In the genomic region with DNA sequence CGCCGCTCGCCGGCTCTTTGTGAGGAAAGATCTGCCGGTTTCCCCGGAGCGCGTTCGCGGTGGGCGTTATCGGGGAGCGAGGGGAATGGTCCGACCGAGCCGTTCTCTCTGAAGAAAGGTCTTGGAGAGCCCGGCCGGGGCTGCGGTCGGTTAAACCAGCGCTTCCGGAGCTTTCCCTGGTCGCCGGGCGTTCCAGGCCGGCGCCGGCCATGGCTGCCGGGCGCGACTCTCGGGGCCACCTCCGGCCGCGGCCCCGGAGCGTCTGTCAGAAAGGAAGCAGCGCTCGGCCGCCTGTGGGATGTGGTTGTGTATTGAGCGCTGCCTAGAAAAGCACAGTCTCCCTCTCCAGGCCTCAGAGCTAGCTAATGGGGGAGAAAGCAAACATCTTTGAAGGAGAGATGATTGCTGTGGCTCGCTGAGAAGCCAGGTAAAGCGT, we compare ENCODE assay signal across 8 cellular contexts. TPM values are rescaled to one million over a fixed set of nuclear protein-coding genes. Genes with fewer than 3 reads are reported as not detected.
DNase-seq lines count a peak whose midpoint lies in the region; FAIRE-seq and TF ChIP-seq lines count a peak whose summit lies in the region.

No MANE protein-coding gene starts in this region.

- intact Hi-C loops in kidney (cut with DNase I), result no loop called here

- H3K9ac ChIP-seq in kidney (ENCODE audit: low read length in 2 of 2), result peak overlapping the region; percentile 94 to 95

- peak overlapping the region; percentile 93 to 97 for H3K27ac ChIP-seq in kidney (ENCODE audit: low read depth in 2 of 2, low read length in 2 of 2)

- DNase-seq in GM12865 (ENCODE audit: low read depth), result peak; percentile 88
- DNase-seq in HEK293T (ENCODE audit: extremely low spot score), result peak; percentile 40
- peak; percentile 54 for DNase-seq in NCI-H1092 treated with DMSO at 0.1 percent for 48 hours (lab: John Stamatoyannopoulos, UW)
- peak; percentile 25 for DNase-seq in activated CD4-positive, CD25-positive, alpha-beta regulatory T cell treated with anti-CD3 and anti-CD28 coated beads, Interleukin-2, amount 50 U/mL, for 16 hours (ENCODE audit: low read depth, low spot score)
- DNase-seq in cerebellar cortex (ENCODE audit: low spot score), result peak; percentile 66
- peak; percentile 90 for DNase-seq in kidney
- peak; percentile 17 to 36 for DNase-seq in stimulated activated CD4-positive, alpha-beta T cell treated with anti-CD3 and anti-CD28 coated beads, Interleukin-12 subunit alpha, Interleukin-12 subunit beta, amount 100 ng/mL, for 24 hours (ENCODE audit: low read depth in 2 of 2)
- no peak for DNase-seq in DMS153 (lab: John Stamatoyannopoulos, UW)

- H3K4me3 ChIP-seq in GM12865 (ENCODE audit: low read depth, low read length), result peak overlapping the region; percentile 89
- H3K4me3 ChIP-seq in kidney (ENCODE audit: low read length in 2 of 2), result peak overlapping the region; percentile 93 to 95

- no peak for TF ChIP-seq CTCF in GM12865 (IDR thresholded peaks at IDR 0.05; ENCODE audit: insufficient read depth, low read depth, low read length, missing control alignments)
- no peak for TF ChIP-seq CTCF in kidney (IDR thresholded peaks at IDR 0.05; ENCODE audit: borderline replicate concordance, extremely low read depth, insufficient read depth)

- POLR2A ChIA-PET in HEK293T (lab: Yijun Ruan, JAX), result no interaction called here

- H3K9me3 ChIP-seq in kidney (ENCODE audit: control insufficient read depth in 1 of 2, low read length in 2 of 2), result no peaks in the 10 kb centered on the region

- FAIRE-seq in kidney (lab: Jason Lieb, UNC), result no peak

- no peaks in the 10 kb centered on the region for H3K36me3 ChIP-seq in kidney (ENCODE audit: control insufficient read depth in 1 of 2, insufficient read depth in 2 of 2, low read length in 2 of 2)

- peaks cover 0 to 8% of the 10 kb centered on the region in 2 donors for H3K4me1 ChIP-seq in kidney (ENCODE audit: control insufficient read depth in 1 of 2, insufficient read depth in 1 of 2, low read depth in 1 of 2, low read length in 2 of 2)

- CTCF ChIA-PET in HEK293T (lab: Yijun Ruan, JAX), result interaction anchor here (0.7 kb wide), 1 partner anchor 9 kb away, joined by 3 read pairs; no protein-coding TSS in a partner anchor

TF ChIP-seq in HEK293T, 16 proteins besides CTCF, POLR2A, EP300 and RAD21:
- TF ChIP-seq HDGF (IDR thresholded peaks at IDR 0.05; ENCODE audit: borderline replicate concordance), result no peak
- no peak for TF ChIP-seq L3MBTL2 (conservative IDR thresholded peaks at IDR 0.05)
- no peak for TF ChIP-seq ELF4 (IDR thresholded peaks at IDR 0.05)
- TF ChIP-seq FOXA1 (IDR thresholded peaks at IDR 0.05), result no peak
- TF ChIP-seq, protein P1, sequence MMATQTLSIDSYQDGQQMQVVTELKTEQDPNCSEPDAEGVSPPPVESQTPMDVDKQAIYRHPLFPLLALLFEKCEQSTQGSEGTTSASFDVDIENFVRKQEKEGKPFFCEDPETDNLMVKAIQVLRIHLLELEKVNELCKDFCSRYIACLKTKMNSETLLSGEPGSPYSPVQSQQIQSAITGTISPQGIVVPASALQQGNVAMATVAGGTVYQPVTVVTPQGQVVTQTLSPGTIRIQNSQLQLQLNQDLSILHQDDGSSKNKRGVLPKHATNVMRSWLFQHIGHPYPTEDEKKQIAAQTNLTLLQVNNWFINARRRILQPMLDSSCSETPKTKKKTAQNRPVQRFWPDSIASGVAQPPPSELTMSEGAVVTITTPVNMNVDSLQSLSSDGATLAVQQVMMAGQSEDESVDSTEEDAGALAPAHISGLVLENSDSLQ (IDR thresholded peaks at IDR 0.05), result no peak
- no peak for TF ChIP-seq TARDBP (IDR thresholded peaks at IDR 0.05)
- no peak for TF ChIP-seq CTBP1 (IDR thresholded peaks at IDR 0.05; ENCODE audit: borderline replicate concordance)
- no peak for TF ChIP-seq FOXK2 (IDR thresholded peaks at IDR 0.05)

RNA-seq across cellular contexts. Expression of gene FYTTD1, which starts 0.7 kb away (rescaled TPM):
- total RNA-seq in kidney, result 53.7 TPM
- 11.9 TPM for polyA plus RNA-seq in kidney (ENCODE audit: insufficient read depth, low read depth, low replicate concordance)

RNA-seq across cellular contexts. Expression of gene RUBCN, which starts 13.7 kb away (rescaled TPM):
- 31.5 TPM for total RNA-seq in kidney
- 4.4 TPM for polyA plus RNA-seq in kidney (ENCODE audit: insufficient read depth, low read depth, low replicate concordance)

RNA-seq across cellular contexts. Expression of gene LRCH3, which starts 40.6 kb away (rescaled TPM):
- total RNA-seq in kidney, result 52.0 TPM
- 11.6 TPM for polyA plus RNA-seq in kidney (ENCODE audit: insufficient read depth, low read depth, low replicate concordance)
